In genomic region chr1:171296897-171297296, GRCh38 we compare ENCODE assay signal across 23 cellular contexts. TPM values are rescaled to one million over a fixed set of nuclear protein-coding genes. Genes with fewer than 3 reads are reported as not detected.
"Had no signal": no experiment of that assay in that cellular context is flagged by ENCODE, and none has a peak within 500 bp of the region (broad histone marks: within the 10 kb centered on the region; RNA-seq: fewer than 3 reads in every experiment).

No MANE protein-coding gene starts in this region.

- DNase-seq: effector CD4-positive, alpha-beta T cell; heart right ventricle; hypothalamus; islet precursor cell; mucosa of descending colon; naive thymus-derived CD8-positive, alpha-beta T cell; psoas muscle; retina; right lobe of liver; stimulated activated CD4-positive, alpha-beta T cell treated with anti-CD3 and anti-CD28 coated beads, Interleukin-4, amount 100 ng/mL, for 1 hour; stimulated activated CD8-positive, alpha-beta memory T cell treated with anti-CD3 and anti-CD28 coated beads, Interleukin-4, amount 100 ng/mL, for 48 hours; testis; upper lobe of right lung had no signal

- H3K27me3 ChIP-seq: neutrophil, right lobe of liver, testis, tibial nerve, upper lobe of right lung had no signal

- H3K27ac ChIP-seq: coronary artery, heart right ventricle, neutrophil, psoas muscle, right lobe of liver, testis, tibial nerve, upper lobe of right lung had no signal

- H3K4me1 ChIP-seq: heart right ventricle, psoas muscle, testis, tibial nerve, upper lobe of right lung had no signal

- H3K4me1 Mint-ChIP-seq: naive thymus-derived CD8-positive, alpha-beta T cell; stimulated activated effector memory CD8-positive, alpha-beta T cell treated with anti-CD3 and anti-CD28 coated beads, Interleukin-12 subunit alpha, Interleukin-12 subunit beta, amount 100 ng/mL, for 72 hours had no signal

- H3K36me3 ChIP-seq: heart right ventricle, neutrophil, right lobe of liver, tibial nerve, upper lobe of right lung had no signal

- H3K9me3 ChIP-seq: neutrophil, testis, upper lobe of right lung had no signal

- H3K36me3 Mint-ChIP-seq: stimulated activated effector memory CD8-positive, alpha-beta T cell treated with anti-CD3 and anti-CD28 coated beads, Interleukin-12 subunit alpha, Interleukin-12 subunit beta, amount 100 ng/mL, for 72 hours had no signal

- H3K4me3 ChIP-seq: coronary artery, heart right ventricle, mucosa of descending colon, psoas muscle, right lobe of liver, testis, tibial nerve, upper lobe of right lung had no signal

- H3K4me3 Mint-ChIP-seq: naive thymus-derived CD8-positive, alpha-beta T cell; stimulated activated effector memory CD8-positive, alpha-beta T cell treated with anti-CD3 and anti-CD28 coated beads, Interleukin-12 subunit alpha, Interleukin-12 subunit beta, amount 100 ng/mL, for 72 hours; stimulated activated naive CD8-positive, alpha-beta T cell treated with anti-CD3 and anti-CD28 coated beads, Interleukin-15, Interleukin-2, amounts not matched to agents 100 ng/mL and 50 ng/mL, for 24 hours had no signal

- ATAC-seq: heart right ventricle; left lobe of liver; mucosa of descending colon; naive thymus-derived CD8-positive, alpha-beta T cell; psoas muscle; right lobe of liver; stimulated activated effector memory CD8-positive, alpha-beta T cell treated with anti-CD3 and anti-CD28 coated beads, Interleukin-12 subunit alpha, Interleukin-12 subunit beta, amount 100 ng/mL, for 72 hours; upper lobe of right lung had no signal

- H3K27ac Mint-ChIP-seq: naive thymus-derived CD8-positive, alpha-beta T cell; stimulated activated effector memory CD8-positive, alpha-beta T cell treated with anti-CD3 and anti-CD28 coated beads, Interleukin-12 subunit alpha, Interleukin-12 subunit beta, amount 100 ng/mL, for 72 hours; stimulated activated naive CD8-positive, alpha-beta T cell treated with anti-CD3 and anti-CD28 coated beads, Interleukin-15, Interleukin-2, amounts not matched to agents 100 ng/mL and 50 ng/mL, for 24 hours had no signal

RNA-seq across cellular contexts. Expression of gene FMO1, which starts 48.6 kb away (rescaled TPM):
- total RNA-seq: dermis microvascular lymphatic vessel endothelial cell; fibroblast of lung; glomerular endothelial cell; left lobe of liver; mucosa of descending colon; naive thymus-derived CD8-positive, alpha-beta T cell; osteoblast had no signal
